ENCODE assay signal across 12 cellular contexts in genomic region chr12:93722757-93723567, GRCh38. TPM values are rescaled to one million over a fixed set of nuclear protein-coding genes. Genes with fewer than 3 reads are reported as not detected.
DNase-seq lines count a peak whose midpoint lies in the region; ATAC-seq, FAIRE-seq and TF ChIP-seq lines count a peak whose summit lies in the region.
"Had no signal": no experiment of that assay in that cellular context is flagged by ENCODE, and none has a peak within 500 bp of the region (broad histone marks: within the 10 kb centered on the region; RNA-seq: fewer than 3 reads in every experiment).

No MANE protein-coding gene starts in this region.

- no peaks in the 10 kb centered on the region for H3K27me3 ChIP-seq in HepG2 (ENCODE audit: control insufficient read depth in 1 of 2, insufficient read depth in 2 of 2, low read length in 2 of 2)
- no peaks in the 10 kb centered on the region for H3K27me3 ChIP-seq in right lobe of liver
- no peaks in the 10 kb centered on the region for H3K27me3 ChIP-seq in K562 (ENCODE audit: control insufficient read depth in 2 of 2, insufficient read depth in 2 of 2, low read length in 2 of 2)
- no peaks in the 10 kb centered on the region for H3K27me3 ChIP-seq in stomach
- no peaks in the 10 kb centered on the region for H3K27me3 ChIP-seq in suprapubic skin

- H3K27ac ChIP-seq in HepG2 (ENCODE audit: extremely low read length, insufficient read depth, low read length) = no peak overlapping the region
- H3K27ac ChIP-seq in right lobe of liver = no peak overlapping the region
- H3K27ac ChIP-seq in K562 (ENCODE audit: extremely low read depth, low read depth, low read length) = no peak overlapping the region
- H3K27ac ChIP-seq in stomach = no peak overlapping the region
- no peak overlapping the region for H3K27ac ChIP-seq in suprapubic skin
- H3K27ac ChIP-seq: prostate gland had no signal

- H2AFZ ChIP-seq in HepG2 (ENCODE audit: low read length) (no peak overlapping the region), K562 (ENCODE audit: low read depth, low read length) (no peak overlapping the region)

- POLR2A ChIA-PET in HepG2 (lab: Yijun Ruan, JAX) = no interaction called here
- POLR2A ChIA-PET in K562 (lab: Yijun Ruan, JAX) = interaction anchor here (0.7 to 0.9 kb wide), 2 partner anchors 17 to 193 kb away, joined by 3 read pairs; no protein-coding TSS in a partner anchor

- FAIRE-seq in HepG2 (lab: Jason Lieb, UNC) (no peak), K562 (lab: Jason Lieb, UNC) (no peak)
- FAIRE-seq: urothelium cell line had no signal

- H3K9ac ChIP-seq in HepG2 (ENCODE audit: insufficient read depth, low read depth, low read length) (no peak overlapping the region), K562 (ENCODE audit: insufficient read depth in 1 of 2, low read depth in 2 of 2, low read length in 2 of 2) (no peak overlapping the region)

- no TSS peak for BruUV-seq in HepG2 (replicated peaks; lab: Mats Ljungman, UMichigan)
- BruUV-seq in K562 (replicated peaks; lab: Mats Ljungman, UMichigan) = no TSS peak

- TF ChIP-seq EP300 in HepG2 (IDR thresholded peaks at IDR 0.05; ENCODE audit: low read depth in 2 of 2, low read length in 2 of 2) (no peak), HepG2 (CRISPR knock-in tag; IDR thresholded peaks at IDR 0.05; ENCODE audit: borderline replicate concordance) (no peak), K562 (IDR thresholded peaks at IDR 0.05; ENCODE audit: low read length) (no peak), stomach (IDR thresholded peaks at IDR 0.05) (no peak), suprapubic skin (IDR thresholded peaks at IDR 0.05) (no peak)

- DNase-seq in HepG2 (ENCODE audit: low spot score) (no peak), right lobe of liver (no peak), NCI-H69 (lab: John Stamatoyannopoulos, UW) (peak; percentile 9), K562 (ENCODE audit: extremely low read depth in 1 of 4, low spot score in 3 of 4) (no peak), stomach (peak; percentile 37), NCI-H510A (lab: John Stamatoyannopoulos, UW) (no peak), suprapubic skin (ENCODE audit: low spot score in 2 of 2) (no peak)
- DNase-seq: Kasumi-1 had no signal

- intact Hi-C loops in HepG2 (cut with micrococcal nuclease; ENCODE audit: unreplicated experiment) (no loop called here), right lobe of liver (cut with DNase I) (no loop called here), K562 (cut with micrococcal nuclease) (no loop called here), stomach (cut with DNase I; ENCODE audit: low total_unique reads) (no loop called here)

- CTCF ChIA-PET in HepG2 (lab: Yijun Ruan, JAX; ENCODE audit: low intra/inter-chr PET ratio, low total read pairs) (no interaction called here), K562 (lab: Yijun Ruan, JAX; ENCODE audit: low intra/inter-chr PET ratio) (no interaction called here)

- H3K36me3 ChIP-seq in HepG2 (replicated peaks in 1 of 2; ENCODE audit: control insufficient read depth in 1 of 2, insufficient read depth in 2 of 2, low read length in 2 of 2) (no peaks in the 10 kb centered on the region), right lobe of liver (no peaks in the 10 kb centered on the region), K562 (ENCODE audit: control insufficient read depth, insufficient read depth, low read length) (no peaks in the 10 kb centered on the region), stomach (no peaks in the 10 kb centered on the region), suprapubic skin (no peaks in the 10 kb centered on the region)
- H3K36me3 ChIP-seq: prostate gland had no signal

- H4K20me1 ChIP-seq in HepG2 (ENCODE audit: insufficient read depth, low read length) (no peaks in the 10 kb centered on the region), K562 (replicated peaks; ENCODE audit: control insufficient read depth, insufficient read depth, low read length) (no peaks in the 10 kb centered on the region)

- no peaks in the 10 kb centered on the region for H3K79me2 ChIP-seq in HepG2 (ENCODE audit: insufficient read depth, low read length)
- H3K79me2 ChIP-seq in K562 (ENCODE audit: control insufficient read depth, insufficient read depth, low read length) = peaks cover 7% of the 10 kb centered on the region; the same call in 1 of the 3 replicates

- in situ Hi-C loops in HepG2 (cut with HindIII; ENCODE audit: extremely low pct_ligation_motif_present, low pct_unique_long_range_greater_than_20kb) (no loop called here), K562 (cut with MboI) (no loop called here)

- TF ChIP-seq RAD21 in HepG2 (CRISPR knock-in tag; IDR thresholded peaks at IDR 0.05) (no peak), K562 (CRISPR knock-in tag; conservative IDR thresholded peaks at IDR 0.05 in 1 of 2, IDR thresholded peaks at IDR 0.05 in 1 of 2) (no peak)

- H3K4me1 ChIP-seq in HepG2 (ENCODE audit: insufficient read depth, low read length) = peaks cover 27% of the 10 kb centered on the region
- H3K4me1 ChIP-seq in right lobe of liver = peaks cover 0 to 40% (median 8%) of the 10 kb centered on the region in 4 donors
- no peaks in the 10 kb centered on the region; a peak in 3 of 5 replicates for H3K4me1 ChIP-seq in K562 (replicated peaks in 1 of 2; ENCODE audit: control insufficient read depth in 2 of 2, insufficient read depth in 2 of 2, low read length in 2 of 2)
- H3K4me1 ChIP-seq in stomach = peaks cover 7 to 18% (median 9%) of the 10 kb centered on the region in 4 donors
- H3K4me1 ChIP-seq in suprapubic skin = peaks cover 12% of the 10 kb centered on the region

- no peak overlapping the region for H3K4me3 ChIP-seq in HepG2 (replicated peaks in 1 of 3; ENCODE audit: insufficient read depth in 1 of 3, low read depth in 2 of 3, low read length in 3 of 3)
- H3K4me3 ChIP-seq in right lobe of liver = no peak overlapping the region
- no peak overlapping the region for H3K4me3 ChIP-seq in K562
- H3K4me3 ChIP-seq in stomach = no peak overlapping the region
- no peak overlapping the region for H3K4me3 ChIP-seq in suprapubic skin
- H3K4me3 ChIP-seq: prostate gland had no signal

- 0 out of 2 replicates have a peak overlapping the region, but pooled peaks have one; percentile 20 for H3K4me2 ChIP-seq in HepG2 (ENCODE audit: low read depth, low read length)
- no peak overlapping the region for H3K4me2 ChIP-seq in K562 (ENCODE audit: insufficient read depth, low read length)

- no peaks in the 10 kb centered on the region for H3K9me1 ChIP-seq in K562 (ENCODE audit: control insufficient read depth, insufficient read depth, low read length)

- TF ChIP-seq POLR2A in HepG2 (IDR thresholded peaks at IDR 0.05; ENCODE audit: insufficient read depth in 1 of 2, low read depth in 2 of 2, low read length in 2 of 2) = no peak
- no peak for TF ChIP-seq POLR2A in right lobe of liver (IDR thresholded peaks at IDR 0.05)
- no peak for TF ChIP-seq POLR2A in K562 (conservative IDR thresholded peaks at IDR 0.05)
- no peak for TF ChIP-seq POLR2A in stomach (IDR thresholded peaks at IDR 0.05)
- TF ChIP-seq POLR2A in suprapubic skin (IDR thresholded peaks at IDR 0.05) = no peak

- WGBS in HepG2 (ENCODE audit: low lambda C conversion rate) = 37% methylated on average over 2 of the region's 4 CpGs
- 84% methylated on average over 4 of the region's 4 CpGs for WGBS in right lobe of liver (ENCODE audit: insufficient coverage, low coverage, low lambda C conversion rate, missing lambda C conversion rate)
- WGBS in K562 (ENCODE audit: insufficient coverage, low coverage, missing lambda C conversion rate) = 86% methylated on average over 4 of the region's 4 CpGs
- 71 to 78% (median 77%) methylated on average over 4 of the region's 4 CpGs for WGBS in stomach, 5 donors
- WGBS in suprapubic skin = 67% methylated on average over 4 of the region's 4 CpGs

- TF ChIP-seq CTCF in HepG2 (CRISPR knock-in tag; IDR thresholded peaks at IDR 0.05) (no peak), right lobe of liver (IDR thresholded peaks at IDR 0.05) (no peak), K562 (IDR thresholded peaks at IDR 0.05 in 2 of 3, conservative IDR thresholded peaks at IDR 0.05 in 1 of 3; ENCODE audit: insufficient read depth in 2 of 3, low read depth in 1 of 3, low read length in 3 of 3) (no peak), stomach (IDR thresholded peaks at IDR 0.05) (no peak), suprapubic skin (IDR thresholded peaks at IDR 0.05) (no peak)

- H3K9me3 ChIP-seq in HepG2 (ENCODE audit: low read length) (peaks cover 4% of the 10 kb centered on the region; the same call in 1 of the 2 replicates), right lobe of liver (no peaks in the 10 kb centered on the region), K562 (replicated peaks; ENCODE audit: control insufficient read depth, insufficient read depth, low read depth, low read length) (no peaks in the 10 kb centered on the region; the same call in 1 of the 2 replicates), stomach (peaks cover 0 to 8% (median 0%) of the 10 kb centered on the region in 4 donors), suprapubic skin (no peaks in the 10 kb centered on the region)
- H3K9me3 ChIP-seq: prostate gland had no signal

- ATAC-seq in HepG2 = no peak
- ATAC-seq in right lobe of liver = no peak
- no peak for ATAC-seq in K562
- no peak for ATAC-seq in HG03342 (IDR thresholded peaks at IDR 0.05; ENCODE audit: unreplicated experiment)
- ATAC-seq: WTC11 had no signal

RNA-seq across cellular contexts. Expression of gene CRADD, which starts 45.8 kb away (rescaled TPM):
- 18.8 and 22.3 TPM in 2 replicates for total RNA-seq in HepG2 (2016; rRNA removed; fragmentation: Illumina TruSeq; extraction: Trizol)
- 7.7 and 9.3 TPM in 2 replicates for total RNA-seq in HepG2 (2016; cell fraction: cytosol; rRNA removed; fragmentation: Illumina TruSeq; extraction: Trizol; ENCODE audit: low read depth)
- 15.4 and 25.4 TPM in 2 replicates for total RNA-seq in HepG2 (2016; cell fraction: insoluble cytoplasmic fraction; rRNA removed; fragmentation: Illumina TruSeq; extraction: Trizol)
- total RNA-seq in HepG2 (2016; cell fraction: membrane; rRNA removed; fragmentation: Illumina TruSeq; extraction: Trizol) = 10.0 and 11.9 TPM in 2 replicates
- 11.3 and 12.9 TPM in 2 replicates for total RNA-seq in HepG2 (2016; cell fraction: nucleus; rRNA removed; fragmentation: Illumina TruSeq; extraction: Trizol)
- 12.4 and 13.7 TPM in 2 replicates for polyA plus RNA-seq in HepG2 (2011; rRNA removed)
- polyA plus RNA-seq in HepG2 (2011; cell fraction: cytosol; rRNA removed) = 14.5 and 17.3 TPM in 2 replicates
- 6.3 and 6.5 TPM in 2 replicates for polyA plus RNA-seq in HepG2 (2011; cell fraction: nucleus; rRNA removed)
- 13.8 and 16.2 TPM in 2 replicates for polyA plus RNA-seq in HepG2 (2012)
- 6.6 and 6.9 TPM in 2 replicates for polyA plus RNA-seq in HepG2 (2016; cell fraction: cytosol; fragmentation: Illumina TruSeq; extraction: Trizol; ENCODE audit: low read depth)
- polyA plus RNA-seq in HepG2 (2016; cell fraction: insoluble cytoplasmic fraction; fragmentation: Illumina TruSeq; extraction: Trizol; ENCODE audit: low read depth) = 20.3 and 24.7 TPM in 2 replicates
- polyA plus RNA-seq in HepG2 (2016; cell fraction: membrane; fragmentation: Illumina TruSeq; extraction: Trizol; ENCODE audit: low read depth) = 7.1 and 10.2 TPM in 2 replicates
- polyA plus RNA-seq in HepG2 (2016; cell fraction: nucleus; fragmentation: Illumina TruSeq; extraction: Trizol; ENCODE audit: insufficient read depth, low read depth) = 8.0 and 9.4 TPM in 2 replicates
- polyA minus RNA-seq in HepG2 (2011; rRNA and poly(A)+ RNA removed; ENCODE audit: low replicate concordance) = 7.4 and 15.6 TPM in 2 replicates
- polyA minus RNA-seq in HepG2 (2011; cell fraction: cytosol; rRNA and poly(A)+ RNA removed) = 4.2 and 6.2 TPM in 2 replicates
- polyA minus RNA-seq in HepG2 (2011; cell fraction: nucleus; rRNA and poly(A)+ RNA removed) = 18.9 and 22.4 TPM in 2 replicates
- 10 to 100 TPM; 17.2 to 65.3 (median 30.8) TPM for total RNA-seq in right lobe of liver
- total RNA-seq in K562 (2011; cell fraction: chromatin; rRNA removed; ENCODE audit: low replicate concordance) = 40.5 and 42.6 TPM in 2 replicates
- total RNA-seq in K562 (2011; cell fraction: nucleolus; rRNA removed) = 19.3 and 19.5 TPM in 2 replicates
- 30.1 and 58.6 TPM in 2 replicates for total RNA-seq in K562 (2011; cell fraction: nucleoplasm; rRNA removed)
- 34.0 and 41.1 TPM in 2 replicates for total RNA-seq in K562 (2014; rRNA removed)
- 25.9 and 36.2 TPM in 2 replicates for total RNA-seq in K562 (2014; rRNA removed; fragmentation: Illumina TruSeq; extraction: Trizol)
- 25.2 and 26.4 TPM in 2 replicates for total RNA-seq in K562 (2015; rRNA removed; fragmentation: Illumina TruSeq; extraction: Trizol)
- total RNA-seq in K562 (2021) = 29.5 and 31.4 TPM in 2 replicates
- 25.9 and 26.6 TPM in 2 replicates for polyA plus RNA-seq in K562 (2011; rRNA removed)
- polyA plus RNA-seq in K562 (2011; cell fraction: cytosol; rRNA removed) = 34.4 and 35.1 TPM in 2 replicates
- 9.0 and 12.8 TPM in 2 replicates for polyA plus RNA-seq in K562 (2011; cell fraction: nucleus; rRNA removed)
- 29.0 and 43.4 TPM in 2 replicates for polyA plus RNA-seq in K562 (2012)
- polyA plus RNA-seq in K562 (2014; fragmentation: Illumina TruSeq; extraction: Trizol) = 24.1 and 32.1 TPM in 2 replicates
- 10 to 100 TPM; 20.5 to 24.9 TPM for polyA plus RNA-seq in K562 (2014; fragmentation: Nextera tagmentation; extraction: Ambion mirVana)
- 38.2 and 38.6 TPM in 2 replicates for polyA plus RNA-seq in K562 (2014; rRNA removed)
- 15.8 and 23.3 TPM in 2 replicates for polyA minus RNA-seq in K562 (2011; rRNA and poly(A)+ RNA removed)
- polyA minus RNA-seq in K562 (2011; cell fraction: cytosol; rRNA and poly(A)+ RNA removed) = 5.2 and 10.3 TPM in 2 replicates
- polyA minus RNA-seq in K562 (2011; cell fraction: nucleus; rRNA and poly(A)+ RNA removed) = 12.8 and 14.1 TPM in 2 replicates
- 10 to 100 TPM in 4 of 5 donors, 1 to 10 TPM in 1; 2.3 to 30.9 (median 18.7) TPM for total RNA-seq in stomach
- polyA plus RNA-seq in stomach = 10 to 100 TPM in 2 of 3 donors, 1 to 10 TPM in 1; 9.6 to 20.5 (median 13.0) TPM
- 10 to 100 TPM; 29.3 to 61.7 (median 46.5) TPM for total RNA-seq in suprapubic skin

Comparison
In these comparisons a context has a peak if more than half of its experiments do, and no peak if none do; other contexts are left out.
1. DNase-seq: peak in NCI-H69 (single experiment) and stomach (single experiment); none in HepG2 (single experiment), right lobe of liver (0 of 3), K562 (0 of 4), NCI-H510A (single experiment) and suprapubic skin (0 of 2).